Comparison of ENCODE assay signal across 1 cellular context in genomic region chrX:9604111-9604907, GRCh38.
TF ChIP-seq lines count a peak whose summit lies in the region.

No MANE protein-coding gene starts in this region.

TF ChIP-seq in liver, 16 proteins besides CTCF, POLR2A, EP300 and RAD21 (continued from another document):
- peak; percentile 17 to 21 for TF ChIP-seq RXRA (IDR thresholded peaks at IDR 0.05)
- no peak for TF ChIP-seq TAF1 (conservative IDR thresholded peaks at IDR 0.05)
- no peak for TF ChIP-seq REST (IDR thresholded peaks at IDR 0.05)
- no peak for TF ChIP-seq HNF4G (IDR thresholded peaks at IDR 0.05)
- TF ChIP-seq SP1 (IDR thresholded peaks at IDR 0.05) = peak; percentile 26
- no peak for TF ChIP-seq ZBTB33 (IDR thresholded peaks at IDR 0.05)
- TF ChIP-seq EGR1 (IDR thresholded peaks at IDR 0.05; ENCODE audit: low read depth in 2 of 2) = no peak
- no peak for TF ChIP-seq GABPA (IDR thresholded peaks at IDR 0.05 in 1 of 2, conservative IDR thresholded peaks at IDR 0.05 in 1 of 2)
